14 cellular contexts compared by ENCODE assay signal in the genomic region with DNA sequence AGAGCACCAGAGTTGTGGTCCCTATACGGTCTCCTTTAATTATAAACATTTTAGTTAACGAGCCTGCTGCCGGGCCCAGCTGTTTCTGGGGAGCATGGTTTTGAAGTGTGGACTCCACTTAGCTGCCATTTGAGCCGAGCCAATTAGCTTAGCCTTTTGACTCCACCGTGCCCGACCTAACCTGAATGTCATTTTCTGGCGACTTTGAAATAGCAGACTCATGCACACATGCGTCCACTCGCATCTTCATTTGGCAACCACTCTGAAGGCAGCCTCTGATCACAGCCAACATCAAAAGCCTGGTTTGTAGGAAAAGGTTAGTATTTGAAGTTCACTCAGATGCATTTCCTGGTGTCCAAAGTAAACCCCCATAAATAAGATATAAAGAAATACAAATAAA.
"Had no signal": no experiment of that assay in that cellular context is flagged by ENCODE, and none has a peak within 500 bp of the region (broad histone marks: within the 10 kb centered on the region; RNA-seq: fewer than 3 reads in every experiment).

No MANE protein-coding gene starts in this region.

- H3K27me3 ChIP-seq: body of pancreas had no signal

- ATAC-seq: activated CD8-positive, alpha-beta memory T cell treated with anti-CD3 and anti-CD28 coated beads, Interleukin-2, amount 10 ng/mL, durations not matched to agents 7 days and 5 days; activated naive CD4-positive, alpha-beta T cell treated with anti-CD3 and anti-CD28 coated beads, Interleukin-2, amount 50 U/mL, for 72 hours; body of pancreas; left colon; mucosa of descending colon; natural killer cell had no signal

- H3K9me3 ChIP-seq: body of pancreas, mucosa of descending colon had no signal

- H3K27ac ChIP-seq: body of pancreas had no signal

- DNase-seq: activated CD4-positive, alpha-beta T cell treated with anti-CD3 and anti-CD28 coated beads, Interleukin-2, amount 50 U/mL, for 4 hours; activated CD8-positive, alpha-beta memory T cell treated with anti-CD3 and anti-CD28 coated beads, Interleukin-2, amount 10 ng/mL, durations not matched to agents 7 days and 5 days; activated effector memory CD4-positive, alpha-beta T cell treated with Interleukin-2 at 50 U/mL for 16 hours; activated T-cell treated with anti-CD3 and anti-CD28 coated beads, Interleukin-2, amount 50 U/mL, for 24 hours; amniotic stem cell; body of pancreas; erythroblast; left colon; mammary epithelial cell; natural killer cell; T-helper 2 cell had no signal

- H3K27ac Mint-ChIP-seq: activated CD8-positive, alpha-beta memory T cell treated with anti-CD3 and anti-CD28 coated beads, Interleukin-2, amount 10 ng/mL, durations not matched to agents 7 days and 5 days; activated naive CD4-positive, alpha-beta T cell treated with anti-CD3 and anti-CD28 coated beads, Interleukin-2, amount 50 U/mL, for 72 hours; activated T-cell treated with anti-CD3 and anti-CD28 coated beads, Interleukin-2, amount 50 U/mL, for 24 hours; dendritic cell treated with granulocyte-macrophage colony-stimulating factor and Interleukin-4, amounts not matched to agents 40 ng/mL and 50 ng/mL, for 4 days; natural killer cell had no signal

- H3K4me3 Mint-ChIP-seq: activated CD8-positive, alpha-beta memory T cell treated with anti-CD3 and anti-CD28 coated beads, Interleukin-2, amount 10 ng/mL, durations not matched to agents 7 days and 5 days; activated T-cell treated with anti-CD3 and anti-CD28 coated beads, Interleukin-2, amount 50 U/mL, for 24 hours; dendritic cell treated with granulocyte-macrophage colony-stimulating factor and Interleukin-4, amounts not matched to agents 40 ng/mL and 50 ng/mL, for 4 days; natural killer cell had no signal

- H3K9me3 Mint-ChIP-seq: activated naive CD4-positive, alpha-beta T cell treated with anti-CD3 and anti-CD28 coated beads, Interleukin-2, amount 50 U/mL, for 72 hours; activated T-cell treated with anti-CD3 and anti-CD28 coated beads, Interleukin-2, amount 50 U/mL, for 24 hours; dendritic cell treated with granulocyte-macrophage colony-stimulating factor and Interleukin-4, amounts not matched to agents 40 ng/mL and 50 ng/mL, for 4 days; natural killer cell had no signal

- H3K36me3 Mint-ChIP-seq: activated CD8-positive, alpha-beta memory T cell treated with anti-CD3 and anti-CD28 coated beads, Interleukin-2, amount 10 ng/mL, durations not matched to agents 7 days and 5 days; natural killer cell had no signal

- H3K4me1 Mint-ChIP-seq: activated CD8-positive, alpha-beta memory T cell treated with anti-CD3 and anti-CD28 coated beads, Interleukin-2, amount 10 ng/mL, durations not matched to agents 7 days and 5 days; natural killer cell had no signal

- H3K27me3 Mint-ChIP-seq: activated CD8-positive, alpha-beta memory T cell treated with anti-CD3 and anti-CD28 coated beads, Interleukin-2, amount 10 ng/mL, durations not matched to agents 7 days and 5 days; activated T-cell treated with anti-CD3 and anti-CD28 coated beads, Interleukin-2, amount 50 U/mL, for 24 hours had no signal
